ENCODE assay signal across 22 cellular contexts in the genomic region with DNA sequence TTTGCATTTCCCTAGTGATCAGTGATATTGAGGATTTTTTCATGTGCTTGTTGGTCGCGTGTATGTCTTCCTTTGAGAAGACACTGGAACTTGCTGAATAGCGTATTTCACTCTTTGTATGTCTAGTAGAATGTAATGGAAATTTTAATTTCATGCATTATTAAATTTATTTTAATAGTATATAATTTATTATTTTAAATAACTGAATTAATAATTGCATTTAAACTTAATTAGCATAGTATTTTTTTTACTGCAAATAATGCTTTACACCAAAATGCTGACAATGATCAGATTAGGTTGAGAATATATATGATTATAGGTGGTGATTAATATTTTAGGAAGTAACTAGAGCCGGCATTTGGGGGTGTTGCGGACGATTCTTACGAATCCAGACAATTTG. TPM values are rescaled to one million over a fixed set of nuclear protein-coding genes. Genes with fewer than 3 reads are reported as not detected.
"Had no signal": no experiment of that assay in that cellular context is flagged by ENCODE, and none has a peak within 500 bp of the region (broad histone marks: within the 10 kb centered on the region; RNA-seq: fewer than 3 reads in every experiment).

No MANE protein-coding gene starts in this region.

- H3K27ac Mint-ChIP-seq: activated CD4-positive, alpha-beta memory T cell treated with anti-CD3 and anti-CD28 coated beads, Interleukin-2, amount 10 ng/mL, durations not matched to agents 7 days and 5 days; activated CD4-positive, alpha-beta T cell treated with anti-CD3 and anti-CD28 coated beads, Interleukin-2, amount 10 ng/mL, durations not matched to agents 7 days and 5 days; activated naive CD4-positive, alpha-beta T cell treated with anti-CD3 and anti-CD28 coated beads, Interleukin-2, amount 10 ng/mL, durations not matched to agents 7 days and 5 days; activated naive CD4-positive, alpha-beta T cell treated with anti-CD3 and anti-CD28 coated beads, Interleukin-2, amount 50 U/mL, for 72 hours; activated naive CD8-positive, alpha-beta T cell treated with anti-CD3 and anti-CD28 coated beads, Interleukin-2, amount 10 ng/mL, durations not matched to agents 7 days and 5 days; activated T-cell treated with anti-CD3 and anti-CD28 coated beads, Interleukin-2, amount 50 U/mL, for 24 hours; activated T-cell treated with anti-CD3 and anti-CD28 coated beads, Interleukin-2, amount 50 U/mL, for 72 hours; dendritic cell treated with granulocyte-macrophage colony-stimulating factor and Interleukin-4, amounts not matched to agents 40 ng/mL and 50 ng/mL, for 4 days; effector memory CD8-positive, alpha-beta T cell; T-helper 17 cell; T-helper 2 cell treated with Interferon-gamma antibody and Interleukin-4, amounts not matched to agents 5 μg/mL and 100 μg/mL, for 36 hours had no signal

- H3K36me3 ChIP-seq: breast epithelium, gastrocnemius medialis had no signal

- H3K4me1 Mint-ChIP-seq: activated CD4-positive, alpha-beta memory T cell treated with anti-CD3 and anti-CD28 coated beads, Interleukin-2, amount 10 ng/mL, durations not matched to agents 7 days and 5 days; activated naive CD4-positive, alpha-beta T cell treated with anti-CD3 and anti-CD28 coated beads, Interleukin-2, amount 10 ng/mL, durations not matched to agents 7 days and 5 days; activated naive CD8-positive, alpha-beta T cell treated with anti-CD3 and anti-CD28 coated beads, Interleukin-2, amount 10 ng/mL, durations not matched to agents 7 days and 5 days had no signal

- H3K4me3 Mint-ChIP-seq: activated CD4-positive, alpha-beta memory T cell treated with anti-CD3 and anti-CD28 coated beads, Interleukin-2, amount 10 ng/mL, durations not matched to agents 7 days and 5 days; activated CD4-positive, alpha-beta T cell treated with anti-CD3 and anti-CD28 coated beads, Interleukin-2, amount 10 ng/mL, durations not matched to agents 7 days and 5 days; activated naive CD4-positive, alpha-beta T cell treated with anti-CD3 and anti-CD28 coated beads, Interleukin-2, amount 10 ng/mL, durations not matched to agents 7 days and 5 days; activated naive CD8-positive, alpha-beta T cell treated with anti-CD3 and anti-CD28 coated beads, Interleukin-2, amount 10 ng/mL, durations not matched to agents 7 days and 5 days; activated T-cell treated with anti-CD3 and anti-CD28 coated beads, Interleukin-2, amount 50 U/mL, for 24 hours; activated T-cell treated with anti-CD3 and anti-CD28 coated beads, Interleukin-2, amount 50 U/mL, for 72 hours; brain; dendritic cell treated with granulocyte-macrophage colony-stimulating factor and Interleukin-4, amounts not matched to agents 40 ng/mL and 50 ng/mL, for 4 days; effector memory CD8-positive, alpha-beta T cell; T-helper 17 cell; T-helper 2 cell treated with Interferon-gamma antibody and Interleukin-4, amounts not matched to agents 5 μg/mL and 100 μg/mL, for 36 hours had no signal

- H3K27me3 ChIP-seq: ascending aorta, breast epithelium, cardiac muscle cell, dorsolateral prefrontal cortex, esophagus muscularis mucosa, foreskin keratinocyte, gastrocnemius medialis, heart left ventricle had no signal

- H3K9me3 ChIP-seq: ascending aorta, breast epithelium, esophagus muscularis mucosa, gastrocnemius medialis, heart left ventricle had no signal

- H3K36me3 Mint-ChIP-seq: activated naive CD4-positive, alpha-beta T cell treated with anti-CD3 and anti-CD28 coated beads, Interleukin-2, amount 10 ng/mL, durations not matched to agents 7 days and 5 days; activated naive CD4-positive, alpha-beta T cell treated with anti-CD3 and anti-CD28 coated beads, Interleukin-2, amount 50 U/mL, for 72 hours; activated naive CD8-positive, alpha-beta T cell treated with anti-CD3 and anti-CD28 coated beads, Interleukin-2, amount 10 ng/mL, durations not matched to agents 7 days and 5 days; brain had no signal

- H3K27me3 Mint-ChIP-seq: activated CD4-positive, alpha-beta memory T cell treated with anti-CD3 and anti-CD28 coated beads, Interleukin-2, amount 10 ng/mL, durations not matched to agents 7 days and 5 days had no signal

- H3K9me3 Mint-ChIP-seq: activated CD4-positive, alpha-beta memory T cell treated with anti-CD3 and anti-CD28 coated beads, Interleukin-2, amount 10 ng/mL, durations not matched to agents 7 days and 5 days; activated CD4-positive, alpha-beta T cell treated with anti-CD3 and anti-CD28 coated beads, Interleukin-2, amount 10 ng/mL, durations not matched to agents 7 days and 5 days; activated naive CD4-positive, alpha-beta T cell treated with anti-CD3 and anti-CD28 coated beads, Interleukin-2, amount 10 ng/mL, durations not matched to agents 7 days and 5 days; activated naive CD4-positive, alpha-beta T cell treated with anti-CD3 and anti-CD28 coated beads, Interleukin-2, amount 50 U/mL, for 72 hours; activated naive CD8-positive, alpha-beta T cell treated with anti-CD3 and anti-CD28 coated beads, Interleukin-2, amount 10 ng/mL, durations not matched to agents 7 days and 5 days; activated T-cell treated with anti-CD3 and anti-CD28 coated beads, Interleukin-2, amount 50 U/mL, for 24 hours; activated T-cell treated with anti-CD3 and anti-CD28 coated beads, Interleukin-2, amount 50 U/mL, for 72 hours; dendritic cell treated with granulocyte-macrophage colony-stimulating factor and Interleukin-4, amounts not matched to agents 40 ng/mL and 50 ng/mL, for 4 days; effector memory CD8-positive, alpha-beta T cell; T-helper 2 cell treated with Interferon-gamma antibody and Interleukin-4, amounts not matched to agents 5 μg/mL and 100 μg/mL, for 36 hours had no signal

- H3K4me1 ChIP-seq: ascending aorta, breast epithelium, foreskin keratinocyte had no signal

- H3K4me3 ChIP-seq: ascending aorta, breast epithelium, cardiac muscle cell, coronary artery, esophagus muscularis mucosa, gastrocnemius medialis, heart left ventricle had no signal

- DNase-seq: activated gamma-delta T cell had no signal

- H3K27ac ChIP-seq: ascending aorta, breast epithelium, cardiac muscle cell, coronary artery, dorsolateral prefrontal cortex, esophagus muscularis mucosa, foreskin keratinocyte, gastrocnemius medialis, heart left ventricle had no signal

RNA-seq across cellular contexts. Expression of gene MTARC1, which starts 10.5 kb away (rescaled TPM):
- total RNA-seq: activated CD4-positive, alpha-beta memory T cell treated with anti-CD3 and anti-CD28 coated beads, Interleukin-2, amount 10 ng/mL, durations not matched to agents 7 days and 5 days; activated CD4-positive, alpha-beta T cell treated with anti-CD3 and anti-CD28 coated beads, Interleukin-2, amount 10 ng/mL, durations not matched to agents 7 days and 5 days; activated naive CD4-positive, alpha-beta T cell treated with anti-CD3 and anti-CD28 coated beads, Interleukin-2, amount 50 U/mL, for 72 hours; activated naive CD8-positive, alpha-beta T cell treated with anti-CD3 and anti-CD28 coated beads, Interleukin-2, amount 10 ng/mL, durations not matched to agents 7 days and 5 days; activated T-cell treated with anti-CD3 and anti-CD28 coated beads, Interleukin-2, amount 50 U/mL, for 72 hours had no signal

RNA-seq across cellular contexts. Expression of gene MTARC2, which starts 28.1 kb away (rescaled TPM):
- total RNA-seq: activated CD4-positive, alpha-beta memory T cell treated with anti-CD3 and anti-CD28 coated beads, Interleukin-2, amount 10 ng/mL, durations not matched to agents 7 days and 5 days; activated CD4-positive, alpha-beta T cell treated with anti-CD3 and anti-CD28 coated beads, Interleukin-2, amount 10 ng/mL, durations not matched to agents 7 days and 5 days; activated naive CD4-positive, alpha-beta T cell treated with anti-CD3 and anti-CD28 coated beads, Interleukin-2, amount 50 U/mL, for 72 hours; activated naive CD8-positive, alpha-beta T cell treated with anti-CD3 and anti-CD28 coated beads, Interleukin-2, amount 10 ng/mL, durations not matched to agents 7 days and 5 days; activated T-cell treated with anti-CD3 and anti-CD28 coated beads, Interleukin-2, amount 50 U/mL, for 72 hours had no signal
